ENCODE assay signal across 13 cellular contexts in the genomic region with DNA sequence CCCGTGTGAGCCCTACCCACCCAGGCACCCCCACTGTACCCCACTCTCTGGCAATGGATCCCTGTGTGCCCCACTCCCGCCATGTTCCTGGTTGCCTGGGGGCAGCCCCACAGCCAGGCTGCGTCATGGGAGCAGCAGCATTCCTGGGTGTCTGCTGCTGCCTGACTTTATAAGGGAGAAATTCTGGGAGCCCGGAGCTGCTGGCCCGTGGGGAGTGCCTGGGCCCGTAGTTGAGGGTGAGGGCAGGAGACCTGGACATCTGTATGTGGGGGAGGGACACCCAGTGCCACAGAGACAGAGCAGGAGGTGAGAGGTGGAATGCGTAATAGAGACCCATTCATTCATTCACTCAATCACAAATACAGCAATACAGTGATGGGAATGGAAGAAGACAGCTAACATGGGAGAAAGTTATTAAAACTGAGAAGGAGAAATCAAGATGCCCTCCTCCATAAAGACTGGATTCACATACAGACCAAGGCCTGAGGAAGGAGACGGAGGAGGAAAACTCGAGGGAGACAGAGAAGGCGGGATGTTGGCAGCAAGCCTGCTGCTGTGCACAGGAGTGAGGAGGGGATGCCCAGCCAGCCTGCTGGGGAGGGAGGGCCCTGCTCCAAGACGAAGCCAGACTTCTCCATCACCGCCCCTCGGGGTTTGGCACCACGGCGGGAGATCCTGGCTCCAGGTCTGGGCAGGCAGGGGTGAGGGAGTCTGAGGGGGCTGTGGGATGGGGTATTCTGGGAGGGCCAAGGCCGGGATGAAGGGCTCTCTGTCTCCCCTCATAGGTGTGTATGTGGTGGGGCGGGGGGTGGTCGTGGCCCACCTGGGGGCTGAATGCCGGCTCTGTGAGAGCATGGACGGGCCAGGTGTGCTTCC. TPM values are rescaled to one million over a fixed set of nuclear protein-coding genes. Genes with fewer than 3 reads are reported as not detected.
DNase-seq lines count a peak whose midpoint lies in the region; ATAC-seq and TF ChIP-seq lines count a peak whose summit lies in the region.
"Had no signal": no experiment of that assay in that cellular context is flagged by ENCODE, and none has a peak within 500 bp of the region (broad histone marks: within the 10 kb centered on the region; RNA-seq: fewer than 3 reads in every experiment).

No MANE protein-coding gene starts in this region.

- no peak overlapping the region for H3K27ac ChIP-seq in HEK293 (ENCODE audit: extremely low read depth, low read depth, low read length)
- H3K27ac ChIP-seq in lower lobe of right lung = peak overlapping the region; percentile 46

- H3K36me3 Mint-ChIP-seq in MCF 10A (ENCODE audit: insufficient read depth, unreplicated experiment) = peaks cover 10% of the 10 kb centered on the region
- peaks cover 9% of the 10 kb centered on the region for H3K36me3 Mint-ChIP-seq in stimulated activated effector memory CD8-positive, alpha-beta T cell treated with anti-CD3 and anti-CD28 coated beads, Interleukin-12 subunit alpha, Interleukin-12 subunit beta, amount 100 ng/mL, for 72 hours

- intact Hi-C loops in MCF 10A (cut with micrococcal nuclease) (no loop called here), lower lobe of right lung (cut with DNase I) (no loop called here)

- H3K36me3 ChIP-seq in HEK293 (ENCODE audit: control insufficient read depth in 2 of 2, insufficient read depth in 1 of 2, low read length in 2 of 2) = no peaks in the 10 kb centered on the region
- H3K36me3 ChIP-seq in lower lobe of right lung = no peaks in the 10 kb centered on the region

- no peak for TF ChIP-seq CTCF in HEK293 (tag by site-specific recombination; IDR thresholded peaks at IDR 0.05)
- no peak for TF ChIP-seq CTCF in MCF 10A (IDR thresholded peaks at IDR 0.05; ENCODE audit: unreplicated experiment)
- no peak for TF ChIP-seq CTCF in lower lobe of right lung (IDR thresholded peaks at IDR 0.05)

- H3K27me3 ChIP-seq in lower lobe of right lung (ENCODE audit: low read depth) = no peaks in the 10 kb centered on the region

- H3K27me3 Mint-ChIP-seq in MCF 10A (ENCODE audit: insufficient read depth, unreplicated experiment) = no peaks in the 10 kb centered on the region

- H3K4me3 ChIP-seq in HEK293 (ENCODE audit: low read depth, low read length) (no peak overlapping the region), lower lobe of right lung (no peak overlapping the region)

- POLR2A ChIA-PET in HEK293 (lab: Yijun Ruan, JAX) (no interaction called here), MCF 10A (lab: Yijun Ruan, JAX) (interaction anchor here (1.5 kb wide), 1 partner anchor 26 kb away, joined by 3 read pairs; a partner anchor contains a TSS)

- no peak overlapping the region for H3K4me3 Mint-ChIP-seq in MCF 10A (ENCODE audit: unreplicated experiment)
- no peak overlapping the region for H3K4me3 Mint-ChIP-seq in stimulated activated effector memory CD8-positive, alpha-beta T cell treated with anti-CD3 and anti-CD28 coated beads, Interleukin-12 subunit alpha, Interleukin-12 subunit beta, amount 100 ng/mL, for 72 hours

- no peaks in the 10 kb centered on the region for H3K9me3 Mint-ChIP-seq in MCF 10A (ENCODE audit: unreplicated experiment)
- no peaks in the 10 kb centered on the region for H3K9me3 Mint-ChIP-seq in stimulated activated effector memory CD8-positive, alpha-beta T cell treated with anti-CD3 and anti-CD28 coated beads, Interleukin-12 subunit alpha, Interleukin-12 subunit beta, amount 100 ng/mL, for 72 hours

- H3K4me1 ChIP-seq in HEK293 (ENCODE audit: control insufficient read depth, insufficient read depth, low read length) (peaks cover 4% of the 10 kb centered on the region), lower lobe of right lung (peaks cover 50% of the 10 kb centered on the region)

- H3K9me3 ChIP-seq in HEK293 (ENCODE audit: control insufficient read depth, insufficient read depth, low read depth, low read length) (no peaks in the 10 kb centered on the region), lower lobe of right lung (no peaks in the 10 kb centered on the region)

- CTCF ChIA-PET in HEK293 (lab: Yijun Ruan, JAX) (interaction anchor here (1.1 kb wide), 1 partner anchor 35 kb away, joined by 4 read pairs; no protein-coding TSS in a partner anchor), MCF 10A (lab: Yijun Ruan, JAX) (interaction anchor here (1.4 kb wide), 1 partner anchor 12 kb away, joined by 5 read pairs; no protein-coding TSS in a partner anchor)

- no peak for DNase-seq in MCF 10A (ENCODE audit: unreplicated experiment)
- DNase-seq in lower lobe of right lung = no peak
- no peak for DNase-seq in stimulated activated effector memory CD8-positive, alpha-beta T cell treated with anti-CD3 and anti-CD28 coated beads, Interleukin-12 subunit alpha, Interleukin-12 subunit beta, amount 100 ng/mL, for 72 hours (ENCODE audit: low spot score in 2 of 2)
- DNase-seq in NOMO-1 treated with DMSO at 0.1 percent for 48 hours (lab: John Stamatoyannopoulos, UW; ENCODE audit: unreplicated experiment) = no peak
- DNase-seq in activated gamma-delta T cell treated with Interleukin-2 at 50 U/mL for 16 hours = no peak
- DNase-seq: AML-193, kidney, NCI-H187, NCI-H526 treated with DMSO at 0.1 percent for 48 hours, RPMI8226 had no signal

- peak overlapping the region; percentile 80 for H3K27ac Mint-ChIP-seq in MCF 10A (ENCODE audit: low read depth, unreplicated experiment)
- H3K27ac Mint-ChIP-seq in stimulated activated effector memory CD8-positive, alpha-beta T cell treated with anti-CD3 and anti-CD28 coated beads, Interleukin-12 subunit alpha, Interleukin-12 subunit beta, amount 100 ng/mL, for 72 hours = peak overlapping the region; percentile 40

- H3K4me1 Mint-ChIP-seq in MCF 10A (ENCODE audit: insufficient read depth, unreplicated experiment) = peaks cover 60% of the 10 kb centered on the region
- peaks cover 35% of the 10 kb centered on the region for H3K4me1 Mint-ChIP-seq in stimulated activated effector memory CD8-positive, alpha-beta T cell treated with anti-CD3 and anti-CD28 coated beads, Interleukin-12 subunit alpha, Interleukin-12 subunit beta, amount 100 ng/mL, for 72 hours

- ATAC-seq in lower lobe of right lung = no peak
- ATAC-seq in stimulated activated effector memory CD8-positive, alpha-beta T cell treated with anti-CD3 and anti-CD28 coated beads, Interleukin-12 subunit alpha, Interleukin-12 subunit beta, amount 100 ng/mL, for 72 hours = no peak
- no peak for ATAC-seq in HG03520 (IDR thresholded peaks at IDR 0.05; ENCODE audit: unreplicated experiment)
- ATAC-seq in GM18907 (IDR thresholded peaks at IDR 0.05; ENCODE audit: unreplicated experiment) = no peak

- no TSS peak for BruUV-seq in MCF 10A (replicated peaks; lab: Mats Ljungman, UMichigan)

TF ChIP-seq in HEK293, 187 proteins besides CTCF, POLR2A, EP300 and RAD21 (continues in another document):
- TF ChIP-seq, protein P1, sequence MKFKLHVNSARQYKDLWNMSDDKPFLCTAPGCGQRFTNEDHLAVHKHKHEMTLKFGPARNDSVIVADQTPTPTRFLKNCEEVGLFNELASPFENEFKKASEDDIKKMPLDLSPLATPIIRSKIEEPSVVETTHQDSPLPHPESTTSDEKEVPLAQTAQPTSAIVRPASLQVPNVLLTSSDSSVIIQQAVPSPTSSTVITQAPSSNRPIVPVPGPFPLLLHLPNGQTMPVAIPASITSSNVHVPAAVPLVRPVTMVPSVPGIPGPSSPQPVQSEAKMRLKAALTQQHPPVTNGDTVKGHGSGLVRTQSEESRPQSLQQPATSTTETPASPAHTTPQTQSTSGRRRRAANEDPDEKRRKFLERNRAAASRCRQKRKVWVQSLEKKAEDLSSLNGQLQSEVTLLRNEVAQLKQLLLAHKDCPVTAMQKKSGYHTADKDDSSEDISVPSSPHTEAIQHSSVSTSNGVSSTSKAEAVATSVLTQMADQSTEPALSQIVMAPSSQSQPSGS (tag by site-specific recombination; IDR thresholded peaks at IDR 0.05; ENCODE audit: low read depth) = no peak
- TF ChIP-seq, protein P2, sequence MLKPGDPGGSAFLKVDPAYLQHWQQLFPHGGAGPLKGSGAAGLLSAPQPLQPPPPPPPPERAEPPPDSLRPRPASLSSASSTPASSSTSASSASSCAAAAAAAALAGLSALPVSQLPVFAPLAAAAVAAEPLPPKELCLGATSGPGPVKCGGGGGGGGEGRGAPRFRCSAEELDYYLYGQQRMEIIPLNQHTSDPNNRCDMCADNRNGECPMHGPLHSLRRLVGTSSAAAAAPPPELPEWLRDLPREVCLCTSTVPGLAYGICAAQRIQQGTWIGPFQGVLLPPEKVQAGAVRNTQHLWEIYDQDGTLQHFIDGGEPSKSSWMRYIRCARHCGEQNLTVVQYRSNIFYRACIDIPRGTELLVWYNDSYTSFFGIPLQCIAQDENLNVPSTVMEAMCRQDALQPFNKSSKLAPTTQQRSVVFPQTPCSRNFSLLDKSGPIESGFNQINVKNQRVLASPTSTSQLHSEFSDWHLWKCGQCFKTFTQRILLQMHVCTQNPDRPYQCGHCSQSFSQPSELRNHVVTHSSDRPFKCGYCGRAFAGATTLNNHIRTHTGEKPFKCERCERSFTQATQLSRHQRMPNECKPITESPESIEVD (tag by site-specific recombination; IDR thresholded peaks at IDR 0.05) = no peak
- TF ChIP-seq ZNF391 (tag by site-specific recombination; IDR thresholded peaks at IDR 0.05; ENCODE audit: borderline replicate concordance, low read depth) = no peak
- TF ChIP-seq ZNF366 (tag by site-specific recombination; conservative IDR thresholded peaks at IDR 0.05) = no peak
- no peak for TF ChIP-seq ZNF626 (tag by site-specific recombination; IDR thresholded peaks at IDR 0.05)
- no peak for TF ChIP-seq ZNF423 (tag by site-specific recombination; IDR thresholded peaks at IDR 0.05)
- TF ChIP-seq ZNF24 (tag by site-specific recombination; IDR thresholded peaks at IDR 0.05) = peak; percentile 70; the same call in 1 of the 2 replicates
- no peak for TF ChIP-seq ZNF341 (tag by site-specific recombination; IDR thresholded peaks at IDR 0.05; ENCODE audit: low read depth)
- TF ChIP-seq ZBTB48 (tag by site-specific recombination; IDR thresholded peaks at IDR 0.05) = no peak
- no peak for TF ChIP-seq KLF1 (tag by site-specific recombination; IDR thresholded peaks at IDR 0.05)
- no peak for TF ChIP-seq ZNF157 (tag by site-specific recombination; IDR thresholded peaks at IDR 0.05)

RNA-seq across cellular contexts. Expression of a gene that starts 14.9 kb away (rescaled TPM):
- total RNA-seq in MCF 10A (2022) = 0.05 and 0.21 TPM in 2 replicates
- total RNA-seq in lower lobe of right lung = 15.0 TPM

RNA-seq across cellular contexts. Expression of a gene that starts 50.0 kb away (rescaled TPM):
- total RNA-seq in MCF 10A (2022) = 14.3 and 15.2 TPM in 2 replicates
- total RNA-seq in lower lobe of right lung = 28.9 TPM

RNA-seq across cellular contexts. Expression of a gene that starts 57.7 kb away (rescaled TPM):
- total RNA-seq in MCF 10A (2022) (45.8 and 58.0 TPM in 2 replicates), lower lobe of right lung (56.5 TPM)

Comparison
In these comparisons a context has a peak if more than half of its experiments do, and no peak if none do; other contexts are left out.
1. RNA of a gene that starts 14.9 kb away (total RNA-seq): 15.0 TPM in lower lobe of right lung (single experiment); 0.05 to 0.21 TPM in MCF 10A; every median in the first group is over 10 times any median in the second.